ENCODE assay signal across 28 cellular contexts in genomic region chr4:144627663-144628076, GRCh38. TPM values are rescaled to one million over a fixed set of nuclear protein-coding genes. Genes with fewer than 3 reads are reported as not detected.
DNase-seq lines count a peak whose midpoint lies in the region; ATAC-seq and TF ChIP-seq lines count a peak whose summit lies in the region.
"Had no signal": no experiment of that assay in that cellular context is flagged by ENCODE, and none has a peak within 500 bp of the region (broad histone marks: within the 10 kb centered on the region; RNA-seq: fewer than 3 reads in every experiment).

No MANE protein-coding gene starts in this region.

- no peaks in the 10 kb centered on the region for H3F3A ChIP-seq in PC-3 (ENCODE audit: low read length, unreplicated experiment)

- no peak overlapping the region for H3K9ac ChIP-seq in PC-3 (ENCODE audit: low read length)
- H3K9ac ChIP-seq: BLaER1 treated with 17β-estradiol and CSF1 and Interleukin-3, amounts not matched to agents 10 nM and 100 nM; GM23248 had no signal

- CTCF ChIA-PET in PC-3 (lab: Charles Lee) = no interaction called here

- no peaks in the 10 kb centered on the region for H3K79me2 ChIP-seq in PC-3 (ENCODE audit: low read length)

- POLR2A ChIA-PET in PC-3 (lab: Charles Lee; ENCODE audit: unreplicated experiment) = no interaction called here

- H3K9me3 ChIP-seq in PC-3 (ENCODE audit: low read length) (no peaks in the 10 kb centered on the region), testis (no peaks in the 10 kb centered on the region)
- H3K9me3 ChIP-seq: BLaER1 treated with 17β-estradiol and CSF1 and Interleukin-3, amounts not matched to agents 10 nM and 100 nM; ovary had no signal

- H4K20me1 ChIP-seq in PC-3 (ENCODE audit: low read length) = no peaks in the 10 kb centered on the region
- H4K20me1 ChIP-seq: BLaER1 treated with 17β-estradiol and CSF1 and Interleukin-3, amounts not matched to agents 10 nM and 100 nM had no signal

- no peak for TF ChIP-seq POLR2A in testis (IDR thresholded peaks at IDR 0.05)

- no peak overlapping the region for H2AFZ ChIP-seq in PC-3 (ENCODE audit: low read length)
- H2AFZ ChIP-seq: GM23248 had no signal

- 0 out of 2 replicates have a peak overlapping the region, but pooled peaks have one; percentile 5 for H3K4me2 ChIP-seq in PC-3 (ENCODE audit: low read length)
- H3K4me2 ChIP-seq: BLaER1 treated with 17β-estradiol and CSF1 and Interleukin-3, amounts not matched to agents 10 nM and 100 nM had no signal

- DNase-seq in COLO829 (ENCODE audit: low spot score) (peak; percentile 78), PC-3 (peak; percentile 80), dermis microvascular lymphatic vessel endothelial cell (ENCODE audit: low read depth in 2 of 2) (peak; percentile 80 to 94), left colon (no peak), NCI-H1092 (lab: John Stamatoyannopoulos, UW) (no peak), testis (no peak)
- DNase-seq: ACHN; activated CD4-positive, CD25-positive, alpha-beta regulatory T cell treated with anti-CD3 and anti-CD28 coated beads, Interleukin-2, amount 50 U/mL, for 72 hours; activated CD8-positive, alpha-beta memory T cell treated with anti-CD3 and anti-CD28 coated beads for 24 hours; activated naive CD4-positive, alpha-beta T cell; activated T-cell treated with anti-CD3 and anti-CD28 coated beads, Interleukin-2, amount 50 U/mL, for 24 hours; amniotic stem cell; Calu3; central memory CD4-positive, alpha-beta T cell; GM23248; NCI-H187; NCI-H2227 treated with DMSO at 0.1 percent for 48 hours; ovary; right cardiac atrium; SHP77; T-cell had no signal

- BruUV-seq in PC-3 (replicated peaks; lab: Mats Ljungman, UMichigan) = no TSS peak

- H3K27ac ChIP-seq in PC-3 (ENCODE audit: low read length) (0 out of 2 replicates have a peak overlapping the region, but pooled peaks have one; percentile 10), testis (no peak overlapping the region)
- H3K27ac ChIP-seq: BLaER1 treated with 17β-estradiol and CSF1 and Interleukin-3, amounts not matched to agents 10 nM and 100 nM; GM23248; ovary had no signal

- no peaks in the 10 kb centered on the region for H3K9me2 ChIP-seq in PC-3 (replicated peaks; ENCODE audit: low read length)

- H3K4me3 ChIP-seq in PC-3 (ENCODE audit: low read length) = no peak overlapping the region
- H3K4me3 ChIP-seq in testis = no peak overlapping the region
- H3K4me3 ChIP-seq: BLaER1 treated with 17β-estradiol and CSF1 and Interleukin-3, amounts not matched to agents 10 nM and 100 nM; GM23248; K562; ovary had no signal

- H3K4me1 ChIP-seq in PC-3 (ENCODE audit: insufficient read depth, low read length) (peaks cover 12% of the 10 kb centered on the region), testis (no peaks in the 10 kb centered on the region)
- H3K4me1 ChIP-seq: BLaER1 treated with 17β-estradiol and CSF1 and Interleukin-3, amounts not matched to agents 10 nM and 100 nM had no signal

- peak; percentile 92 for ATAC-seq in PC-3
- peak; percentile 30 for ATAC-seq in left colon
- no peak for ATAC-seq in GM21576 (IDR thresholded peaks at IDR 0.05; ENCODE audit: unreplicated experiment)
- ATAC-seq in HG02970 (IDR thresholded peaks at IDR 0.05; ENCODE audit: low FRiP score, unreplicated experiment) = no peak
- ATAC-seq: K562; natural killer cell treated with Interleukin-12 subunit alpha and Interleukin-12 subunit beta and Interleukin-15 and Interleukin-18, amount 100 ng/mL, for 72 hours; right cardiac atrium; T-cell had no signal

- H3K27me3 ChIP-seq in PC-3 (ENCODE audit: low read length) (no peaks in the 10 kb centered on the region), testis (no peaks in the 10 kb centered on the region)
- H3K27me3 ChIP-seq: BLaER1 treated with 17β-estradiol and CSF1 and Interleukin-3, amounts not matched to agents 10 nM and 100 nM; ovary had no signal

- H3K36me3 ChIP-seq in PC-3 (ENCODE audit: low read depth, low read length) (no peaks in the 10 kb centered on the region), testis (ENCODE audit: low read depth, missing control alignments) (no peaks in the 10 kb centered on the region)
- H3K36me3 ChIP-seq: BLaER1 treated with 17β-estradiol and CSF1 and Interleukin-3, amounts not matched to agents 10 nM and 100 nM; ovary had no signal

- TF ChIP-seq CTCF in PC-3 (conservative IDR thresholded peaks at IDR 0.05; ENCODE audit: low read depth, low read length) (no peak), testis (IDR thresholded peaks at IDR 0.05) (no peak)

- WGBS in testis, 2 donors = 53 to 60% methylated on average over 2 of the region's 2 CpGs

- intact Hi-C loops in PC-3 (cut with micrococcal nuclease) = loop anchor here (1.0 to 5.0 kb wide), 4 partner anchors 44 to 433 kb away; no protein-coding TSS in a partner anchor
- intact Hi-C loops in left colon (cut with DNase I, micrococcal nuclease) = no loop called here
- intact Hi-C loops in testis (cut with DNase I; ENCODE audit: low total_unique reads) = no loop called here

RNA-seq across cellular contexts. Expression of gene HHIP, which starts 18.3 kb away (rescaled TPM):
- total RNA-seq in PC-3 (2014; rRNA removed) = 1.2 and 2.3 TPM in 2 replicates
- 90.9 and 127 TPM in 2 replicates for total RNA-seq in dermis microvascular lymphatic vessel endothelial cell
- total RNA-seq in left colon = 1 to 10 TPM; 4.9 to 6.1 TPM
- 1 to 10 TPM; 3.5 to 5.3 TPM for total RNA-seq in testis
- 3.5 TPM for polyA plus RNA-seq in testis (ENCODE audit: insufficient read depth, low read depth, low replicate concordance)
- total RNA-seq: natural killer cell treated with Interleukin-12 subunit alpha and Interleukin-12 subunit beta and Interleukin-15 and Interleukin-18, amount 100 ng/mL, for 72 hours; OCI-LY7 had no signal
- polyA plus RNA-seq: esophagus, K562 had no signal

Comparison
In these comparisons a context has a peak if more than half of its experiments do, and no peak if none do; other contexts are left out.
1. DNase-seq: peak in COLO829 (single experiment), PC-3 (single experiment) and dermis microvascular lymphatic vessel endothelial cell (2 of 2); none in left colon (0 of 2), NCI-H1092 (single experiment) and testis (single experiment).
2. ATAC-seq: peak in PC-3 (single experiment) and left colon (single experiment); none in GM21576 (single experiment) and HG02970 (single experiment).
3. RNA of gene HHIP, which starts 18.3 kb away (total RNA-seq): 90.9 to 127 TPM in dermis microvascular lymphatic vessel endothelial cell; 4.9 to 6.1 TPM in left colon, 3.5 to 5.3 TPM in testis and 1.2 to 2.3 TPM in PC-3; every median in the first group is over 10 times any median in the second.